ENCODE assay signal across 9 cellular contexts in the genomic region with DNA sequence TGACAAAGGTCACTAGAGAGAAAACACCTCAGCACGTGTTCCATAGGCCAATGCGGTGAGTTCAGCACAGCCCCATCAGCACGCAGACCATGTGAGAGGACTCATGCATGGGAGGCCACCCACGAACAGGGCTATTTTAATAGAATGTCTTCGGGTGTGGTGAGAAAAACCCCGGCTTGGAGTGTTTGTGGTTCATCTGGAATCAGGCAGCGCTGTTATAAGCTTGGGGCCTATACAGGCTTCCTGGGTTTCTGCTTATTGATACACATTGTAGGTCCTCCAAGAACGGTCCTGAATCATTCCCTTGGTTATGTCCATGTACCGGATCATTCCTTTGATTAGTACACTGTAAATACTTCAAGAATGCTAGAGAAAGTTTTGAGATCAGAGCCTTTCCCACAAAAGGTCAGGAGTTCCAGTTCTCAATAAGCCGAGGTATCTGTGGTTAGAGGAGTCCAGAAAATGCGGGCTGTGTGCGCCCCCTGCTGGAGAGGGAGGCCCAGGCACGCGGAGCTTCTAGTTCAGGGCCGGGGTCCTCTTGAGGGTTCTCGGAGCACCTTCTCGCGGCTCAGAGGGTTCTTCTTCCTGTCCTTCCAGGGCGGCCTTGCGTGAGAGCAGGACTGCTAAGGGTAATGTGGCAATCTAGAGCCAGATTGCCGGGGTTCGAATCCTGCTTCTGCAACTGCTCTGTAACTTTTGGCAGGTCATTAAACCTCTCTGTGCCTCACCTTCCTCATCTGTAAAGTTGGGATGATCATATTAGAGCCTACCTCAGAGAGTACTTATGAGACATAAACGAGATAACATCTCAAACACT. TPM values are rescaled to one million over a fixed set of nuclear protein-coding genes. Genes with fewer than 3 reads are reported as not detected.
DNase-seq lines count a peak whose midpoint lies in the region; ATAC-seq, FAIRE-seq and TF ChIP-seq lines count a peak whose summit lies in the region.
"Had no signal": no experiment of that assay in that cellular context is flagged by ENCODE, and none has a peak within 500 bp of the region (broad histone marks: within the 10 kb centered on the region; RNA-seq: fewer than 3 reads in every experiment).

No MANE protein-coding gene starts in this region.

- ATAC-seq in HG03342 (IDR thresholded peaks at IDR 0.05; ENCODE audit: unreplicated experiment): peak; percentile 90

- TF ChIP-seq CTCF in CD14-positive monocyte (IDR thresholded peaks at IDR 0.05) (peak; percentile 99), endothelial cell (IDR thresholded peaks at IDR 0.05; ENCODE audit: unreplicated experiment) (peak; percentile 96)

- no peak overlapping the region for H3K27ac Mint-ChIP-seq in CD14-positive monocyte
- no peak overlapping the region for H3K27ac Mint-ChIP-seq in endothelial cell (ENCODE audit: unreplicated experiment)

- peaks cover 0 to 4% (median 2%) of the 10 kb centered on the region in 3 donors for H3K27me3 Mint-ChIP-seq in CD14-positive monocyte (ENCODE audit: low read depth in 3 of 3)
- H3K27me3 Mint-ChIP-seq in endothelial cell (ENCODE audit: unreplicated experiment): no peaks in the 10 kb centered on the region

- H3K36me3 Mint-ChIP-seq in CD14-positive monocyte (no peaks in the 10 kb centered on the region), endothelial cell (ENCODE audit: low read depth, unreplicated experiment) (no peaks in the 10 kb centered on the region)

- H3K4me3 Mint-ChIP-seq in CD14-positive monocyte (no peak overlapping the region), endothelial cell (ENCODE audit: unreplicated experiment) (no peak overlapping the region)

- FAIRE-seq in GM19239 (lab: Jason Lieb, UNC): peak; percentile 94

- H3K4me1 Mint-ChIP-seq in CD14-positive monocyte (peaks cover 20% of the 10 kb centered on the region), endothelial cell (ENCODE audit: unreplicated experiment) (peaks cover 5% of the 10 kb centered on the region)

- intact Hi-C loops in CD14-positive monocyte (cut with micrococcal nuclease): loop anchor here (2.0 to 5.0 kb wide), 3 partner anchors 549 to 668 kb away; no protein-coding TSS in a partner anchor

- DNase-seq in CD14-positive monocyte (ENCODE audit: low spot score) (peak; percentile 63), GM19239 (ENCODE audit: insufficient read length, low spot score) (peak; percentile 44), NCI-H82 (lab: John Stamatoyannopoulos, UW) (peak; percentile 77), endothelial cell (ENCODE audit: low spot score) (peak; percentile 94), mucosa of gallbladder (ENCODE audit: low spot score) (peak; percentile 88)
- peak; percentile 58 to 65 for DNase-seq in activated CD8-positive, alpha-beta memory T cell treated with anti-CD3 and anti-CD28 coated beads for 4 hours (ENCODE audit: low read depth in 2 of 2)
- peak; percentile 94 for DNase-seq in stimulated activated CD8-positive, alpha-beta memory T cell treated with anti-CD3 and anti-CD28 coated beads, Interleukin-4, amount 100 ng/mL, for 48 hours

- H3K9me3 Mint-ChIP-seq in CD14-positive monocyte (peaks cover 0 to 11% (median 4%) of the 10 kb centered on the region in 7 donors), endothelial cell (ENCODE audit: unreplicated experiment) (no peaks in the 10 kb centered on the region)

RNA-seq across cellular contexts. Expression of a gene that starts 51.8 kb away (rescaled TPM):
- 1 to 10 TPM; 1.1 to 1.2 TPM for polyA plus RNA-seq in CD14-positive monocyte
- total RNA-seq in endothelial cell (ENCODE audit: unreplicated experiment) (not detected), mucosa of gallbladder (0.98 TPM)
- total RNA-seq: activated CD8-positive, alpha-beta memory T cell treated with anti-CD3 and anti-CD28 coated beads for 36 hours had no signal

Comparison
In these comparisons a context has a peak if more than half of its experiments do, and no peak if none do; other contexts are left out.
1. Peak in every context shown above with its lines: DNase-seq and ATAC-seq.
2. DNase-seq: peak in every context shown above with its lines; median percentile 94 in endothelial cell; 94 in stimulated activated CD8-positive, alpha-beta memory T cell treated with anti-CD3 and anti-CD28 coated beads, Interleukin-4, amount 100 ng/mL, for 48 hours; 88 in mucosa of gallbladder; 77 in NCI-H82; 63 in CD14-positive monocyte; 62 in activated CD8-positive, alpha-beta memory T cell treated with anti-CD3 and anti-CD28 coated beads for 4 hours; 44 in GM19239.